In the genomic region with DNA sequence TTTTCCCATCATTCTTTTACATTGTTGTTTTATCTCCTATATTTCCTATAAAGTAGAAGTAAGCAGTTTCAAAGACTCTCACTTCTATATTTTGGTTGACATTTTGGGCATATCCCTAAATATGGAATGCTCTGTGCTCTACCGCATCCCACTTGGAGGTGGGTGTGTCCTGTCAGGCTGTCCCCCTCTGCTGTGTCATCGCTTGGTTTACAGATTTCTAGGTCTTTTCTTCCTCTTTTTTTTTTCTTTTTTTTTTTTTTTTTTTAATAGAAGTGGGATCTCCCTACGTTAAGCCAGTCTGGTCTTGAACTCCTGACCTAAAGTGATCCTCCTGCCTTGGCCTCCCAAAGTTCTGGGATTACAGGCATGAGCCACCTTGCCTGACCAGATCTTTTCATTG, we compare ENCODE assay signal across 21 cellular contexts. TPM values are rescaled to one million over a fixed set of nuclear protein-coding genes. Genes with fewer than 3 reads are reported as not detected.
DNase-seq lines count a peak whose midpoint lies in the region; ATAC-seq, FAIRE-seq and TF ChIP-seq lines count a peak whose summit lies in the region.
"Had no signal": no experiment of that assay in that cellular context is flagged by ENCODE, and none has a peak within 500 bp of the region (broad histone marks: within the 10 kb centered on the region; RNA-seq: fewer than 3 reads in every experiment).

No MANE protein-coding gene starts in this region.

- peaks cover 28% of the 10 kb centered on the region for H3K79me2 ChIP-seq in HepG2 (ENCODE audit: insufficient read depth, low read length)

- TF ChIP-seq CTCF in HepG2 (CRISPR knock-in tag; IDR thresholded peaks at IDR 0.05) = no peak

- H3K27ac Mint-ChIP-seq in activated T-cell treated with anti-CD3 and anti-CD28 coated beads, Interleukin-2, amount 50 U/mL, for 24 hours = peak overlapping the region; percentile 52
- H3K27ac Mint-ChIP-seq in effector memory CD8-positive, alpha-beta T cell = peak overlapping the region; percentile 70 to 75
- H3K27ac Mint-ChIP-seq in stimulated activated naive B cell treated with anti-CD40 and anti-IgM and Interleukin-4, amounts not matched to agents 10 μg/mL and 1 μg/mL and 100 μg/mL, for 72 hours = peak overlapping the region; percentile 87

- intact Hi-C loops in HepG2 (cut with micrococcal nuclease; ENCODE audit: unreplicated experiment) (no loop called here), left cardiac atrium (cut with DNase I) (no loop called here)

- no peak for TF ChIP-seq POLR2A in HepG2 (IDR thresholded peaks at IDR 0.05; ENCODE audit: insufficient read depth in 1 of 2, low read depth in 2 of 2, low read length in 2 of 2)

- no peak overlapping the region for H3K27ac ChIP-seq in HepG2 (ENCODE audit: extremely low read length, insufficient read depth, low read length)

- H3K9ac ChIP-seq in HepG2 (ENCODE audit: insufficient read depth, low read depth, low read length) = no peak overlapping the region

- POLR2A ChIA-PET in HepG2 (lab: Yijun Ruan, JAX) = no interaction called here

- H3K4me3 ChIP-seq in HepG2 (replicated peaks in 1 of 3; ENCODE audit: insufficient read depth in 1 of 3, low read depth in 2 of 3, low read length in 3 of 3) = no peak overlapping the region

- peaks cover 17% of the 10 kb centered on the region for H3K4me1 ChIP-seq in HepG2 (ENCODE audit: insufficient read depth, low read length)

- ATAC-seq in effector memory CD8-positive, alpha-beta T cell (replicated peaks) = no peak
- peak; percentile 23 to 33 for ATAC-seq in stimulated activated naive B cell treated with anti-CD40 and anti-IgM and Interleukin-4, amounts not matched to agents 10 μg/mL and 1 μg/mL and 100 μg/mL, for 72 hours (replicated peaks)
- ATAC-seq in HepG2 = no peak
- no peak for ATAC-seq in left cardiac atrium
- ATAC-seq: HCT116 had no signal

- peaks cover 4% of the 10 kb centered on the region; the same call in 1 of the 2 replicates for H3K9me3 ChIP-seq in HepG2 (ENCODE audit: low read length)

- no peaks in the 10 kb centered on the region for H3K27me3 Mint-ChIP-seq in activated T-cell treated with anti-CD3 and anti-CD28 coated beads, Interleukin-2, amount 50 U/mL, for 24 hours
- H3K27me3 Mint-ChIP-seq in effector memory CD8-positive, alpha-beta T cell = no peaks in the 10 kb centered on the region
- no peaks in the 10 kb centered on the region for H3K27me3 Mint-ChIP-seq in stimulated activated naive B cell treated with anti-CD40 and anti-IgM and Interleukin-4, amounts not matched to agents 10 μg/mL and 1 μg/mL and 100 μg/mL, for 72 hours

- no peak for FAIRE-seq in HepG2 (lab: Jason Lieb, UNC)
- FAIRE-seq: A204.1, GM12892, GM18507, RCC 7860 had no signal

- DNase-seq in activated T-cell treated with anti-CD3 and anti-CD28 coated beads, Interleukin-2, amount 50 U/mL, for 24 hours = no peak
- no peak for DNase-seq in activated T-cell treated with anti-CD3 and anti-CD28 coated beads, Interleukin-2, amount 50 U/mL, for 48 hours
- DNase-seq in MV-4-11 (lab: John Stamatoyannopoulos, UW) (peak; percentile 37), putamen (ENCODE audit: low spot score) (no peak), HepG2 (ENCODE audit: low spot score) (no peak), left cardiac atrium (no peak)
- no peak for DNase-seq in effector memory CD8-positive, alpha-beta T cell
- DNase-seq in stimulated activated naive B cell treated with anti-CD40 and anti-IgM and Interleukin-4, amounts not matched to agents 10 μg/mL and 1 μg/mL and 100 μg/mL, for 72 hours = no peak
- DNase-seq: DMS79, GOT3, NCI-H1417 treated with DMSO at 0.1 percent for 48 hours, NCI-H1930, NCI-H226, NCI-H526, Right ventricle myocardium superior had no signal

- no peak overlapping the region for H3K4me2 ChIP-seq in HepG2 (ENCODE audit: low read depth, low read length)

- TF ChIP-seq EP300 in HepG2 (IDR thresholded peaks at IDR 0.05; ENCODE audit: low read depth in 2 of 2, low read length in 2 of 2) = no peak
- no peak for TF ChIP-seq EP300 in HepG2 (CRISPR knock-in tag; IDR thresholded peaks at IDR 0.05; ENCODE audit: borderline replicate concordance)

- H3K36me3 Mint-ChIP-seq in activated T-cell treated with anti-CD3 and anti-CD28 coated beads, Interleukin-2, amount 50 U/mL, for 24 hours (ENCODE audit: low read depth) = peaks cover 63% of the 10 kb centered on the region
- peaks cover 32% of the 10 kb centered on the region for H3K36me3 Mint-ChIP-seq in effector memory CD8-positive, alpha-beta T cell (ENCODE audit: insufficient read depth)
- H3K36me3 Mint-ChIP-seq in stimulated activated naive B cell treated with anti-CD40 and anti-IgM and Interleukin-4, amounts not matched to agents 10 μg/mL and 1 μg/mL and 100 μg/mL, for 72 hours = peaks cover 38 to 78% of the 10 kb centered on the region in 2 donors

- no peaks in the 10 kb centered on the region for H3K27me3 ChIP-seq in HepG2 (ENCODE audit: control insufficient read depth in 1 of 2, insufficient read depth in 2 of 2, low read length in 2 of 2)

- 98% methylated on average over 3 of the region's 3 CpGs for WGBS in HepG2 (ENCODE audit: low lambda C conversion rate)

- H4K20me1 ChIP-seq in HepG2 (ENCODE audit: insufficient read depth, low read length) = no peaks in the 10 kb centered on the region

- BruUV-seq in HepG2 (replicated peaks; lab: Mats Ljungman, UMichigan) = no TSS peak

- H3K9me3 Mint-ChIP-seq in activated T-cell treated with anti-CD3 and anti-CD28 coated beads, Interleukin-2, amount 50 U/mL, for 24 hours = peaks cover 3% of the 10 kb centered on the region
- H3K9me3 Mint-ChIP-seq in effector memory CD8-positive, alpha-beta T cell = no peaks in the 10 kb centered on the region
- H3K9me3 Mint-ChIP-seq in stimulated activated naive B cell treated with anti-CD40 and anti-IgM and Interleukin-4, amounts not matched to agents 10 μg/mL and 1 μg/mL and 100 μg/mL, for 72 hours = peaks cover 6 to 7% of the 10 kb centered on the region in 2 donors

- H3K4me3 Mint-ChIP-seq in activated T-cell treated with anti-CD3 and anti-CD28 coated beads, Interleukin-2, amount 50 U/mL, for 24 hours = no peak overlapping the region
- H3K4me3 Mint-ChIP-seq in effector memory CD8-positive, alpha-beta T cell = no peak overlapping the region
- H3K4me3 Mint-ChIP-seq in stimulated activated naive B cell treated with anti-CD40 and anti-IgM and Interleukin-4, amounts not matched to agents 10 μg/mL and 1 μg/mL and 100 μg/mL, for 72 hours = no peak overlapping the region

- CTCF ChIA-PET in HepG2 (lab: Yijun Ruan, JAX; ENCODE audit: low intra/inter-chr PET ratio, low total read pairs) = no interaction called here

- TF ChIP-seq RAD21 in HepG2 (CRISPR knock-in tag; IDR thresholded peaks at IDR 0.05) = no peak

- in situ Hi-C loops in HepG2 (cut with HindIII; ENCODE audit: extremely low pct_ligation_motif_present, low pct_unique_long_range_greater_than_20kb) = no loop called here

- H3K4me1 Mint-ChIP-seq in activated T-cell treated with anti-CD3 and anti-CD28 coated beads, Interleukin-2, amount 50 U/mL, for 24 hours (ENCODE audit: low read depth) = peaks cover 65% of the 10 kb centered on the region
- peaks cover 33 to 48% of the 10 kb centered on the region in 2 donors for H3K4me1 Mint-ChIP-seq in effector memory CD8-positive, alpha-beta T cell (ENCODE audit: low read depth in 2 of 2)
- peaks cover 43 to 70% of the 10 kb centered on the region in 2 donors for H3K4me1 Mint-ChIP-seq in stimulated activated naive B cell treated with anti-CD40 and anti-IgM and Interleukin-4, amounts not matched to agents 10 μg/mL and 1 μg/mL and 100 μg/mL, for 72 hours

- H2AFZ ChIP-seq in HepG2 (ENCODE audit: low read length) = no peak overlapping the region

- peaks cover 2 to 7% of the 10 kb centered on the region in 2 experiments; a peak in 4 of 5 replicates for H3K36me3 ChIP-seq in HepG2 (replicated peaks in 1 of 2; ENCODE audit: control insufficient read depth in 1 of 2, insufficient read depth in 2 of 2, low read length in 2 of 2)

RNA-seq across cellular contexts. Expression of a gene that starts 13.3 kb away (rescaled TPM):
- 20.6 and 24.5 TPM in 2 replicates for total RNA-seq in HepG2 (2016; rRNA removed; fragmentation: Illumina TruSeq; extraction: Trizol)
- total RNA-seq in HepG2 (2016; cell fraction: cytosol; rRNA removed; fragmentation: Illumina TruSeq; extraction: Trizol; ENCODE audit: low read depth) = 14.8 and 17.4 TPM in 2 replicates
- total RNA-seq in HepG2 (2016; cell fraction: insoluble cytoplasmic fraction; rRNA removed; fragmentation: Illumina TruSeq; extraction: Trizol) = 16.3 and 24.8 TPM in 2 replicates
- total RNA-seq in HepG2 (2016; cell fraction: membrane; rRNA removed; fragmentation: Illumina TruSeq; extraction: Trizol) = 17.6 and 18.2 TPM in 2 replicates
- 42.7 and 44.6 TPM in 2 replicates for total RNA-seq in HepG2 (2016; cell fraction: nucleus; rRNA removed; fragmentation: Illumina TruSeq; extraction: Trizol)
- 33.2 and 40.3 TPM in 2 replicates for polyA plus RNA-seq in HepG2 (2011; rRNA removed)
- polyA plus RNA-seq in HepG2 (2011; cell fraction: cytosol; rRNA removed) = 13.1 and 13.6 TPM in 2 replicates
- polyA plus RNA-seq in HepG2 (2011; cell fraction: nucleus; rRNA removed) = 303 and 327 TPM in 2 replicates
- polyA plus RNA-seq in HepG2 (2012) = 46.9 and 49.5 TPM in 2 replicates
- polyA plus RNA-seq in HepG2 (2016; cell fraction: cytosol; fragmentation: Illumina TruSeq; extraction: Trizol; ENCODE audit: low read depth) = 5.9 and 7.2 TPM in 2 replicates
- 8.2 and 10.8 TPM in 2 replicates for polyA plus RNA-seq in HepG2 (2016; cell fraction: insoluble cytoplasmic fraction; fragmentation: Illumina TruSeq; extraction: Trizol; ENCODE audit: low read depth)
- 5.2 and 5.9 TPM in 2 replicates for polyA plus RNA-seq in HepG2 (2016; cell fraction: membrane; fragmentation: Illumina TruSeq; extraction: Trizol; ENCODE audit: low read depth)
- 119 and 132 TPM in 2 replicates for polyA plus RNA-seq in HepG2 (2016; cell fraction: nucleus; fragmentation: Illumina TruSeq; extraction: Trizol; ENCODE audit: insufficient read depth, low read depth)
- 44.8 and 91.4 TPM in 2 replicates for polyA minus RNA-seq in HepG2 (2011; rRNA and poly(A)+ RNA removed; ENCODE audit: low replicate concordance)
- polyA minus RNA-seq in HepG2 (2011; cell fraction: cytosol; rRNA and poly(A)+ RNA removed) = 13.3 and 16.4 TPM in 2 replicates
- polyA minus RNA-seq in HepG2 (2011; cell fraction: nucleus; rRNA and poly(A)+ RNA removed) = 54.7 and 79.4 TPM in 2 replicates
- total RNA-seq in left cardiac atrium = 10 to 100 TPM; 31.9 to 64.9 TPM

RNA-seq across cellular contexts. Expression of a gene that starts 60.0 kb away (rescaled TPM):
- total RNA-seq in HepG2 (2016; rRNA removed; fragmentation: Illumina TruSeq; extraction: Trizol) (not detected in 2 replicates), left cardiac atrium (not detected)
- total RNA-seq in HepG2 (2016; cell fraction: cytosol; rRNA removed; fragmentation: Illumina TruSeq; extraction: Trizol; ENCODE audit: low read depth) = not detected in 2 replicates
- total RNA-seq in HepG2 (2016; cell fraction: insoluble cytoplasmic fraction; rRNA removed; fragmentation: Illumina TruSeq; extraction: Trizol) = not detected in 2 replicates
- not detected in 2 replicates for total RNA-seq in HepG2 (2016; cell fraction: membrane; rRNA removed; fragmentation: Illumina TruSeq; extraction: Trizol)
- total RNA-seq in HepG2 (2016; cell fraction: nucleus; rRNA removed; fragmentation: Illumina TruSeq; extraction: Trizol) = not detected in 2 replicates
- polyA plus RNA-seq in HepG2 (2011; rRNA removed) = not detected in 2 replicates
- polyA plus RNA-seq in HepG2 (2011; cell fraction: cytosol; rRNA removed) = not detected in 2 replicates
- 0.31 TPM in 1 of 2 replicates, not detected in the other for polyA plus RNA-seq in HepG2 (2011; cell fraction: nucleus; rRNA removed)
- not detected in 2 replicates for polyA plus RNA-seq in HepG2 (2012)
- not detected in 2 replicates for polyA plus RNA-seq in HepG2 (2016; cell fraction: cytosol; fragmentation: Illumina TruSeq; extraction: Trizol; ENCODE audit: low read depth)
- polyA plus RNA-seq in HepG2 (2016; cell fraction: insoluble cytoplasmic fraction; fragmentation: Illumina TruSeq; extraction: Trizol; ENCODE audit: low read depth) = not detected in 2 replicates
- polyA plus RNA-seq in HepG2 (2016; cell fraction: membrane; fragmentation: Illumina TruSeq; extraction: Trizol; ENCODE audit: low read depth) = not detected in 2 replicates
- polyA plus RNA-seq in HepG2 (2016; cell fraction: nucleus; fragmentation: Illumina TruSeq; extraction: Trizol; ENCODE audit: insufficient read depth, low read depth) = not detected in 2 replicates
- polyA minus RNA-seq in HepG2 (2011; rRNA and poly(A)+ RNA removed; ENCODE audit: low replicate concordance) = not detected in 2 replicates
- polyA minus RNA-seq in HepG2 (2011; cell fraction: cytosol; rRNA and poly(A)+ RNA removed) = not detected in 2 replicates
- not detected in 2 replicates for polyA minus RNA-seq in HepG2 (2011; cell fraction: nucleus; rRNA and poly(A)+ RNA removed)
- total RNA-seq: Right ventricle myocardium superior had no signal
- polyA plus RNA-seq: BJ had no signal

Comparison
In these comparisons a context has a peak if more than half of its experiments do, and no peak if none do; other contexts are left out.
1. ATAC-seq: peak in stimulated activated naive B cell treated with anti-CD40 and anti-IgM and Interleukin-4, amounts not matched to agents 10 μg/mL and 1 μg/mL and 100 μg/mL, for 72 hours (2 of 2); none in effector memory CD8-positive, alpha-beta T cell (single experiment), HepG2 (single experiment) and left cardiac atrium (0 of 2).
2. Peak in every context shown above with its lines, with median percentiles within 50 percentile points of each other: H3K27ac Mint-ChIP-seq.